8 cellular contexts compared by ENCODE assay signal in genomic region chr7:98399903-98400537, GRCh38. TPM values are rescaled to one million over a fixed set of nuclear protein-coding genes. Genes with fewer than 3 reads are reported as not detected.
DNase-seq lines count a peak whose midpoint lies in the region; TF ChIP-seq lines count a peak whose summit lies in the region.

No MANE protein-coding gene starts in this region.

- no peaks in the 10 kb centered on the region for H3K36me3 ChIP-seq in BJ (ENCODE audit: control insufficient read depth, insufficient read depth, low read length)
- no peaks in the 10 kb centered on the region for H3K36me3 ChIP-seq in mucosa of rectum (ENCODE audit: control insufficient read depth in 2 of 2, insufficient read depth in 2 of 2, low read length in 2 of 2)

- H3K27ac Mint-ChIP-seq in HFFc6, result peak overlapping the region; percentile 86
- peak overlapping the region in 3 of 5 experiments; percentile 13 to 58 (median 52) for H3K27ac Mint-ChIP-seq in brain

- H3K9ac ChIP-seq in mucosa of rectum (ENCODE audit: low read depth in 1 of 2, low read length in 2 of 2), result peak overlapping the region; percentile 32 to 81

- H3K36me3 Mint-ChIP-seq in HFFc6 (ENCODE audit: low read depth), result no peaks in the 10 kb centered on the region
- H3K36me3 Mint-ChIP-seq in brain, result no peaks in the 10 kb centered on the region

- H3K9me3 Mint-ChIP-seq in HFFc6 (no peaks in the 10 kb centered on the region), brain (no peaks in the 10 kb centered on the region)

- no peaks in the 10 kb centered on the region; the same call in 1 of the 2 replicates for H3K27me3 ChIP-seq in BJ (ENCODE audit: control insufficient read depth, insufficient read depth, low read length)
- no peaks in the 10 kb centered on the region for H3K27me3 ChIP-seq in mucosa of rectum (ENCODE audit: control insufficient read depth in 2 of 2, insufficient read depth in 2 of 2, low read length in 2 of 2)

- DNase-seq in BJ (ENCODE audit: low read depth), result no peak
- peak; percentile 36 for DNase-seq in HFFc6
- no peak for DNase-seq in stimulated activated CD8-positive, alpha-beta memory T cell treated with anti-CD3 and anti-CD28 coated beads, Interleukin-4, amount 100 ng/mL, for 48 hours
- no peak for DNase-seq in NCI-H2196 (lab: John Stamatoyannopoulos, UW; ENCODE audit: unreplicated experiment)
- no peak for DNase-seq in C1 segment of cervical spinal cord (lab: John Stamatoyannopoulos, UW)
- DNase-seq in DMS 273 (lab: John Stamatoyannopoulos, UW; ENCODE audit: unreplicated experiment), result no peak

- POLR2A ChIA-PET in BJ (lab: Charles Lee), result no interaction called here

- H3K4me3 ChIP-seq in BJ (ENCODE audit: low read depth, low read length), result peak overlapping the region; percentile 69
- peak overlapping the region; percentile 81 to 94 for H3K4me3 ChIP-seq in mucosa of rectum (ENCODE audit: low read length in 2 of 2)

- H3K4me1 Mint-ChIP-seq in HFFc6 (ENCODE audit: low read depth) (peaks cover 25% of the 10 kb centered on the region), brain (peaks cover 21% of the 10 kb centered on the region)

- H3K9me3 ChIP-seq in mucosa of rectum (ENCODE audit: control insufficient read depth in 2 of 2, low read length in 2 of 2), result no peaks in the 10 kb centered on the region

- H3K4me1 ChIP-seq in mucosa of rectum (ENCODE audit: control insufficient read depth in 2 of 2, insufficient read depth in 2 of 2, low read length in 2 of 2), result peaks cover 2 to 26% of the 10 kb centered on the region in 2 donors

- CTCF ChIA-PET in BJ (lab: Yijun Ruan, JAX), result interaction anchor here (0.7 to 4.4 kb wide), 6 partner anchors 18 to 133 kb away, joined by 3 to 49 read pairs (median 10); no protein-coding TSS in a partner anchor

- H3K4me3 Mint-ChIP-seq in HFFc6, result peak overlapping the region; percentile 88
- H3K4me3 Mint-ChIP-seq in brain, result peak overlapping the region in 4 of 5 experiments; percentile 74 to 83 (median 79)

- H3K27me3 Mint-ChIP-seq in HFFc6 (ENCODE audit: insufficient read depth) (peaks cover 3% of the 10 kb centered on the region; the same call in 1 of the 2 replicates), brain (peaks cover 54% of the 10 kb centered on the region)

- H3K27ac ChIP-seq in mucosa of rectum (ENCODE audit: low read depth in 2 of 2, low read length in 2 of 2), result peak overlapping the region; percentile 92 to 98

- no peak for TF ChIP-seq CTCF in BJ (IDR thresholded peaks at IDR 0.05; ENCODE audit: insufficient read depth, low read depth, low read length)
- no peak for TF ChIP-seq CTCF in HFFc6 (IDR thresholded peaks at IDR 0.05)
- no peak for TF ChIP-seq CTCF in brain (conservative IDR thresholded peaks at IDR 0.05)

RNA-seq across cellular contexts. Expression of gene BAIAP2L1, which starts 0.9 kb away (rescaled TPM):
- polyA plus RNA-seq in BJ (2011; rRNA removed) (8.8 and 11.4 TPM in 2 replicates), brain (ENCODE audit: insufficient read depth, low read depth, low replicate concordance) (19.4 TPM)
- polyA minus RNA-seq in BJ (2011; rRNA and poly(A)+ RNA removed), result 5.8 and 8.2 TPM in 2 replicates
- total RNA-seq in HFFc6 (2021; fragmentation: NEBNext Ultra II Directional; extraction: Animal tissue kit (Norgen Biotek cat#: 25700)), result 10 to 100 TPM; 12.9 to 17.5 (median 14.2) TPM
